In the genomic region with DNA sequence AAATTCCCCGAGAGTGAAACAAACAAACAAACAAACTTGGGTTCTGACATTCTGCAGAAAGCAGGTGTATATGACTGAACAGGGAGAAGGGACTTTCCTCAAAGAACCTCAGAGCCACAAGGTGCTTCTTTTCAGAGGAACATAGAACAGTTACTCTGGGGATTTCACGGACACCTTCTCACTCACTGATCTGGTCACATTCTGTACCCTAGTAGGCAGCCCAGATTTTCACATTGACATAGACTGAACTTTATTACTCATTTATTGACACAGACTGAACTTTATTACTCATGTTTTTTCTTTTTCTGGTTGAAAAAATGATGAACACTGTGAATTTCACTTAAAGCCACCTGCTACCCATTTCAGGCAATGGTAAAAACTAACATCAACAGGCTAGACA, we compare ENCODE assay signal across 15 cellular contexts.
A peak's percentile ranks its signal among the peaks of the same experiment; 100 is the strongest.
DNase-seq lines count a peak whose midpoint lies in the region; ATAC-seq and TF ChIP-seq lines count a peak whose summit lies in the region.
"Had no signal": no experiment of that assay in that cellular context is flagged by ENCODE, and none has a peak within 500 bp of the region (broad histone marks: within the 10 kb centered on the region; RNA-seq: fewer than 3 reads in every experiment).

No MANE protein-coding gene starts in this region.

- TF ChIP-seq CTCF in upper lobe of right lung (IDR thresholded peaks at IDR 0.05): no peak

- peak overlapping the region; percentile 33 for H3K27ac Mint-ChIP-seq in activated T-helper 2 cell treated with anti-CD3 and anti-CD28 coated beads, Interferon-gamma antibody, Interleukin-2, Interleukin-4, amounts not matched to agents 10 μg/mL and 5 μg/mL and 100 μg/mL, durations not matched to agents 14 hours and 24 hours and 36 hours
- H3K27ac Mint-ChIP-seq: activated naive CD8-positive, alpha-beta T cell treated with anti-CD3 and anti-CD28 coated beads, Interleukin-2, amount 10 ng/mL, durations not matched to agents 7 days and 5 days had no signal

- no peaks in the 10 kb centered on the region for H3K36me3 Mint-ChIP-seq in activated T-helper 2 cell treated with anti-CD3 and anti-CD28 coated beads, Interferon-gamma antibody, Interleukin-2, Interleukin-4, amounts not matched to agents 10 μg/mL and 5 μg/mL and 100 μg/mL, durations not matched to agents 14 hours and 24 hours and 36 hours (ENCODE audit: low read depth)
- H3K36me3 Mint-ChIP-seq: activated naive CD8-positive, alpha-beta T cell treated with anti-CD3 and anti-CD28 coated beads, Interleukin-2, amount 10 ng/mL, durations not matched to agents 7 days and 5 days had no signal

- H3K27me3 Mint-ChIP-seq in activated T-helper 2 cell treated with anti-CD3 and anti-CD28 coated beads, Interferon-gamma antibody, Interleukin-2, Interleukin-4, amounts not matched to agents 10 μg/mL and 5 μg/mL and 100 μg/mL, durations not matched to agents 14 hours and 24 hours and 36 hours (ENCODE audit: low read depth): no peaks in the 10 kb centered on the region
- H3K27me3 Mint-ChIP-seq: activated naive CD8-positive, alpha-beta T cell treated with anti-CD3 and anti-CD28 coated beads, Interleukin-2, amount 10 ng/mL, durations not matched to agents 7 days and 5 days had no signal

- no peaks in the 10 kb centered on the region for H3K36me3 ChIP-seq in upper lobe of right lung
- H3K36me3 ChIP-seq: heart right ventricle, vagina had no signal

- no peaks in the 10 kb centered on the region for H3K9me3 ChIP-seq in upper lobe of right lung
- H3K9me3 ChIP-seq: heart right ventricle, vagina had no signal

- H3K27ac ChIP-seq in upper lobe of right lung: no peak overlapping the region
- H3K27ac ChIP-seq: heart right ventricle, vagina had no signal

- intact Hi-C loops in activated T-helper 2 cell treated with anti-CD3 and anti-CD28 coated beads, Interferon-gamma antibody, Interleukin-2, Interleukin-4, amounts not matched to agents 10 μg/mL and 5 μg/mL and 100 μg/mL, durations not matched to agents 14 hours and 24 hours and 36 hours (cut with micrococcal nuclease): no loop called here
- intact Hi-C loops in upper lobe of right lung (cut with DNase I): no loop called here

- peaks cover 8% of the 10 kb centered on the region for H3K9me3 Mint-ChIP-seq in activated T-helper 2 cell treated with anti-CD3 and anti-CD28 coated beads, Interferon-gamma antibody, Interleukin-2, Interleukin-4, amounts not matched to agents 10 μg/mL and 5 μg/mL and 100 μg/mL, durations not matched to agents 14 hours and 24 hours and 36 hours
- H3K9me3 Mint-ChIP-seq: activated naive CD8-positive, alpha-beta T cell treated with anti-CD3 and anti-CD28 coated beads, Interleukin-2, amount 10 ng/mL, durations not matched to agents 7 days and 5 days had no signal

- no peak overlapping the region for H3K4me3 ChIP-seq in upper lobe of right lung
- H3K4me3 ChIP-seq: heart right ventricle, vagina had no signal

- H3K4me1 Mint-ChIP-seq in activated T-helper 2 cell treated with anti-CD3 and anti-CD28 coated beads, Interferon-gamma antibody, Interleukin-2, Interleukin-4, amounts not matched to agents 10 μg/mL and 5 μg/mL and 100 μg/mL, durations not matched to agents 14 hours and 24 hours and 36 hours (ENCODE audit: low read depth): peaks cover 4% of the 10 kb centered on the region
- H3K4me1 Mint-ChIP-seq: activated naive CD8-positive, alpha-beta T cell treated with anti-CD3 and anti-CD28 coated beads, Interleukin-2, amount 10 ng/mL, durations not matched to agents 7 days and 5 days had no signal

- peaks cover 4% of the 10 kb centered on the region for H3K27me3 ChIP-seq in upper lobe of right lung
- H3K27me3 ChIP-seq: vagina had no signal

- no peak for DNase-seq in activated T-helper 2 cell treated with anti-CD3 and anti-CD28 coated beads, Interferon-gamma antibody, Interleukin-2, Interleukin-4, amounts not matched to agents 10 μg/mL and 5 μg/mL and 100 μg/mL, durations not matched to agents 14 hours and 24 hours and 36 hours (ENCODE audit: low spot score)
- DNase-seq in NCI-H2227 treated with DMSO at 0.1 percent for 48 hours (lab: John Stamatoyannopoulos, UW) (no peak), upper lobe of right lung (no peak), NCI-H748 (lab: John Stamatoyannopoulos, UW; ENCODE audit: unreplicated experiment) (no peak)
- DNase-seq: activated CD4-positive, CD25-positive, alpha-beta regulatory T cell treated with anti-CD3 and anti-CD28 coated beads, Interleukin-2, amount 50 U/mL, for 72 hours; activated naive CD8-positive, alpha-beta T cell treated with anti-CD3 and anti-CD28 coated beads, Interleukin-2, amount 10 ng/mL, durations not matched to agents 7 days and 5 days; heart right ventricle; KBM-7; mesenchymal stem cell; NCI-H446 had no signal

- H3K4me1 ChIP-seq in upper lobe of right lung: no peaks in the 10 kb centered on the region
- H3K4me1 ChIP-seq: heart right ventricle, vagina had no signal

- no peak overlapping the region for H3K4me3 Mint-ChIP-seq in activated T-helper 2 cell treated with anti-CD3 and anti-CD28 coated beads, Interferon-gamma antibody, Interleukin-2, Interleukin-4, amounts not matched to agents 10 μg/mL and 5 μg/mL and 100 μg/mL, durations not matched to agents 14 hours and 24 hours and 36 hours (ENCODE audit: low read depth)
- H3K4me3 Mint-ChIP-seq: activated naive CD8-positive, alpha-beta T cell treated with anti-CD3 and anti-CD28 coated beads, Interleukin-2, amount 10 ng/mL, durations not matched to agents 7 days and 5 days had no signal

- ATAC-seq in GM18907 (IDR thresholded peaks at IDR 0.05; ENCODE audit: unreplicated experiment) (peak; percentile 98), GM21447 (IDR thresholded peaks at IDR 0.05; ENCODE audit: unreplicated experiment) (peak; percentile 95), HG03060 (IDR thresholded peaks at IDR 0.05; ENCODE audit: low read depth, unreplicated experiment) (peak; percentile 90), upper lobe of right lung (no peak)
- ATAC-seq: heart right ventricle, Right ventricle myocardium inferior had no signal
